ENCODE assay signal across 1 cellular context in the genomic region with DNA sequence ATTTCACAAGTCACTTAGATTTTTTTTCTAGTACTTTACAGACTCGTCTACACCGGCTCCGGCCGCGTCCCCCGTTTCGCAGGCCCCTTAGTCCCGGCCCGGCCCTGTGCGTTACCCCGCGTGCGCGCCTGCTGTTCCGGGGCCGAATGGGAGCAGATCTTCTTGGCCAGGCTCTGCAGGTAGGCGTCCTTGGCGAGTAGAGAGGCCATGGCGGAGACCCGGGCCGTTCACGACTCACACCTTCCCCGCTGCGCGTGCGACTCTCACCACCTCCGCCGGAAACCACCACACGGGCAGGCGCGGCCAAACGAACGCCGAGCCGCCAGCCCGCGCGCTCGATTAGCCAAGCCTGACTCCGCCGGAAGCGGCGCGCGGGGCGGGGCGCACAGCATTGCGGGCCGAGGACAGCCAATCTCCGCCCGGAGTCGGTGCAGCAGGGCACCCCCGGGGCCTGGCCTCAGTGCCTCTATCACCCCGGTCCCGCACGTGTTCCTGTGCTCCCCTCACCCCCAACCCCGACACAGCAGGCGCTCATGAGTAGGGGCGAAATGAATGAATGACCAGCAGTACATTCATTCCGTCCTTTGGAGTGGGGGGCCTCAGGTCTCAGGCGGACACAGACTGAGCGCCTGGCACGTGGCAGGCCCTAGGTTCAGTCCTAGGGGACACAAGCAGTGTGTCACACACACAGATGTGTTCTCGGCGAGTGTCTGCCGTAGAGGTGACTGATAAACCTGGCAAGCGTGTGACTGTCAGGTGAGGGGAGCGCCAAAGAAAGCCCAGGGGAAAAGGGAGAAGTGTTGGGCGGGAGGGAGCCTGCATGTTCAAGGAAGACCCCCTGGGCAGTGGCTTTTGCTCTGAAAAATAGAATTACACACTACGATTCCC.
TF ChIP-seq lines count a peak whose summit lies in the region.

A gene (minus strand): TSS at position 265 of the 888 bp plus-strand sequence. CDS start 56 bp downstream, at position 209.

TF ChIP-seq in HepG2, 621 proteins besides CTCF, POLR2A, EP300 and RAD21 (continued from another document and continues in another):
- TF ChIP-seq, protein P1, sequence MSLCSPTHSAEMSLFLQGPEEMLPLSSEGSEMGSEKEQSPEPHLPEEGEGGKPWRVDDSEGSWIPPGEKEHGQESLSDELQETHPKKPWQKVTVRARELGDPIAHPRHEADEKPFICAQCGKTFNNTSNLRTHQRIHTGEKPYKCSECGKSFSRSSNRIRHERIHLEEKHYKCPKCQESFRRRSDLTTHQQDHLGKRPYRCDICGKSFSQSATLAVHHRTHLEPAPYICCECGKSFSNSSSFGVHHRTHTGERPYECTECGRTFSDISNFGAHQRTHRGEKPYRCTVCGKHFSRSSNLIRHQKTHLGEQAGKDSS (CRISPR knock-in tag; IDR thresholded peaks at IDR 0.05; ENCODE audit: borderline replicate concordance, low read depth), result peak; percentile 85; the same call in 1 of the 2 replicates
- TF ChIP-seq ZFP82 (CRISPR knock-in tag; IDR thresholded peaks at IDR 0.05; ENCODE audit: borderline replicate concordance) (no peak; the same call in 1 of the 2 replicates), RBAK (CRISPR knock-in tag; IDR thresholded peaks at IDR 0.05) (no peak), ZNF251 (CRISPR knock-in tag; IDR thresholded peaks at IDR 0.05) (no peak), ZNF878 (CRISPR knock-in tag; IDR thresholded peaks at IDR 0.05) (peak; percentile 77), KLF13 (CRISPR knock-in tag; IDR thresholded peaks at IDR 0.05) (no peak), IRX3 (CRISPR knock-in tag; IDR thresholded peaks at IDR 0.05; ENCODE audit: borderline replicate concordance, low read depth) (peak; percentile 60; the same call in 1 of the 2 replicates), AKAP8 (CRISPR knock-in tag; IDR thresholded peaks at IDR 0.05) (peak; percentile 100), FOSL1 (CRISPR knock-in tag; IDR thresholded peaks at IDR 0.05; ENCODE audit: borderline replicate concordance) (no peak), JUN (CRISPR knock-in tag; IDR thresholded peaks at IDR 0.05) (no peak), ZEB1 (IDR thresholded peaks at IDR 0.05; ENCODE audit: insufficient replicate concordance, low read depth) (no peak), MED1 (CRISPR knock-in tag; IDR thresholded peaks at IDR 0.05) (peak; percentile 88), CCDC6 (CRISPR knock-in tag; IDR thresholded peaks at IDR 0.05) (peak; percentile 88; the same call in 1 of the 2 replicates), IKZF1 (IDR thresholded peaks at IDR 0.05) (no peak), FOXJ3 (CRISPR knock-in tag; IDR thresholded peaks at IDR 0.05; ENCODE audit: borderline replicate concordance) (peak; percentile 45; the same call in 1 of the 2 replicates), ZFX (CRISPR knock-in tag; IDR thresholded peaks at IDR 0.05; ENCODE audit: low read depth) (peak; percentile 95), GATAD2A (CRISPR knock-in tag; IDR thresholded peaks at IDR 0.05) (peak; percentile 45), ZNF264 (CRISPR knock-in tag; IDR thresholded peaks at IDR 0.05) (peak; percentile 79), ZNF552 (CRISPR knock-in tag; IDR thresholded peaks at IDR 0.05; ENCODE audit: borderline replicate concordance) (no peak; the same call in 1 of the 2 replicates), ARNT2 (CRISPR knock-in tag; IDR thresholded peaks at IDR 0.05; ENCODE audit: low read depth) (peak; percentile 96), ISL2 (CRISPR knock-in tag; IDR thresholded peaks at IDR 0.05) (peak; percentile 79), NR3C1 (CRISPR knock-in tag; IDR thresholded peaks at IDR 0.05) (no peak), ELF1 (CRISPR knock-in tag; IDR thresholded peaks at IDR 0.05) (peak; percentile 83), ZBTB3 (CRISPR knock-in tag; IDR thresholded peaks at IDR 0.05; ENCODE audit: borderline replicate concordance, low read depth) (no peak; the same call in 1 of the 2 replicates), ZFP36L2 (CRISPR knock-in tag; IDR thresholded peaks at IDR 0.05) (no peak; the same call in 1 of the 2 replicates), THAP11 (CRISPR knock-in tag; IDR thresholded peaks at IDR 0.05) (peak; percentile 95), ZNF816 (CRISPR knock-in tag; IDR thresholded peaks at IDR 0.05; ENCODE audit: borderline replicate concordance) (peak; percentile 78; the same call in 1 of the 2 replicates), KAT8 (CRISPR knock-in tag; IDR thresholded peaks at IDR 0.05) (peak; percentile 97), GTF2F1 (IDR thresholded peaks at IDR 0.05; ENCODE audit: low read length) (no peak), POLR2AphosphoS5 (IDR thresholded peaks at IDR 0.05; ENCODE audit: low read depth, low read length) (peak; percentile 83), ARHGAP35 (CRISPR knock-in tag; IDR thresholded peaks at IDR 0.05; ENCODE audit: borderline replicate concordance) (peak; percentile 89; the same call in 1 of the 2 replicates)
- TF ChIP-seq, protein P2, sequence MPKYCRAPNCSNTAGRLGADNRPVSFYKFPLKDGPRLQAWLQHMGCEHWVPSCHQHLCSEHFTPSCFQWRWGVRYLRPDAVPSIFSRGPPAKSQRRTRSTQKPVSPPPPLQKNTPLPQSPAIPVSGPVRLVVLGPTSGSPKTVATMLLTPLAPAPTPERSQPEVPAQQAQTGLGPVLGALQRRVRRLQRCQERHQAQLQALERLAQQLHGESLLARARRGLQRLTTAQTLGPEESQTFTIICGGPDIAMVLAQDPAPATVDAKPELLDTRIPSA (CRISPR knock-in tag; IDR thresholded peaks at IDR 0.05; ENCODE audit: borderline replicate concordance), result peak; percentile 47; the same call in 1 of the 2 replicates
- TF ChIP-seq, protein P3, sequence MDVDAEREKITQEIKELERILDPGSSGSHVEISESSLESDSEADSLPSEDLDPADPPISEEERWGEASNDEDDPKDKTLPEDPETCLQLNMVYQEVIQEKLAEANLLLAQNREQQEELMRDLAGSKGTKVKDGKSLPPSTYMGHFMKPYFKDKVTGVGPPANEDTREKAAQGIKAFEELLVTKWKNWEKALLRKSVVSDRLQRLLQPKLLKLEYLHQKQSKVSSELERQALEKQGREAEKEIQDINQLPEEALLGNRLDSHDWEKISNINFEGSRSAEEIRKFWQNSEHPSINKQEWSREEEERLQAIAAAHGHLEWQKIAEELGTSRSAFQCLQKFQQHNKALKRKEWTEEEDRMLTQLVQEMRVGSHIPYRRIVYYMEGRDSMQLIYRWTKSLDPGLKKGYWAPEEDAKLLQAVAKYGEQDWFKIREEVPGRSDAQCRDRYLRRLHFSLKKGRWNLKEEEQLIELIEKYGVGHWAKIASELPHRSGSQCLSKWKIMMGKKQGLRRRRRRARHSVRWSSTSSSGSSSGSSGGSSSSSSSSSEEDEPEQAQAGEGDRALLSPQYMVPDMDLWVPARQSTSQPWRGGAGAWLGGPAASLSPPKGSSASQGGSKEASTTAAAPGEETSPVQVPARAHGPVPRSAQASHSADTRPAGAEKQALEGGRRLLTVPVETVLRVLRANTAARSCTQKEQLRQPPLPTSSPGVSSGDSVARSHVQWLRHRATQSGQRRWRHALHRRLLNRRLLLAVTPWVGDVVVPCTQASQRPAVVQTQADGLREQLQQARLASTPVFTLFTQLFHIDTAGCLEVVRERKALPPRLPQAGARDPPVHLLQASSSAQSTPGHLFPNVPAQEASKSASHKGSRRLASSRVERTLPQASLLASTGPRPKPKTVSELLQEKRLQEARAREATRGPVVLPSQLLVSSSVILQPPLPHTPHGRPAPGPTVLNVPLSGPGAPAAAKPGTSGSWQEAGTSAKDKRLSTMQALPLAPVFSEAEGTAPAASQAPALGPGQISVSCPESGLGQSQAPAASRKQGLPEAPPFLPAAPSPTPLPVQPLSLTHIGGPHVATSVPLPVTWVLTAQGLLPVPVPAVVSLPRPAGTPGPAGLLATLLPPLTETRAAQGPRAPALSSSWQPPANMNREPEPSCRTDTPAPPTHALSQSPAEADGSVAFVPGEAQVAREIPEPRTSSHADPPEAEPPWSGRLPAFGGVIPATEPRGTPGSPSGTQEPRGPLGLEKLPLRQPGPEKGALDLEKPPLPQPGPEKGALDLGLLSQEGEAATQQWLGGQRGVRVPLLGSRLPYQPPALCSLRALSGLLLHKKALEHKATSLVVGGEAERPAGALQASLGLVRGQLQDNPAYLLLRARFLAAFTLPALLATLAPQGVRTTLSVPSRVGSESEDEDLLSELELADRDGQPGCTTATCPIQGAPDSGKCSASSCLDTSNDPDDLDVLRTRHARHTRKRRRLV (CRISPR knock-in tag; IDR thresholded peaks at IDR 0.05), result 0 out of 2 replicates have a peak, but pooled peaks have one; percentile 30
- TF ChIP-seq, protein P4, sequence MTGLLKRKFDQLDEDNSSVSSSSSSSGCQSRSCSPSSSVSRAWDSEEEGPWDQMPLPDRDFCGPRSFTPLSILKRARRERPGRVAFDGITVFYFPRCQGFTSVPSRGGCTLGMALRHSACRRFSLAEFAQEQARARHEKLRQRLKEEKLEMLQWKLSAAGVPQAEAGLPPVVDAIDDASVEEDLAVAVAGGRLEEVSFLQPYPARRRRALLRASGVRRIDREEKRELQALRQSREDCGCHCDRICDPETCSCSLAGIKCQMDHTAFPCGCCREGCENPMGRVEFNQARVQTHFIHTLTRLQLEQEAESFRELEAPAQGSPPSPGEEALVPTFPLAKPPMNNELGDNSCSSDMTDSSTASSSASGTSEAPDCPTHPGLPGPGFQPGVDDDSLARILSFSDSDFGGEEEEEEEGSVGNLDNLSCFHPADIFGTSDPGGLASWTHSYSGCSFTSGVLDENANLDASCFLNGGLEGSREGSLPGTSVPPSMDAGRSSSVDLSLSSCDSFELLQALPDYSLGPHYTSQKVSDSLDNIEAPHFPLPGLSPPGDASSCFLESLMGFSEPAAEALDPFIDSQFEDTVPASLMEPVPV (CRISPR knock-in tag; IDR thresholded peaks at IDR 0.05), result peak; percentile 93
- TF ChIP-seq, protein P5, sequence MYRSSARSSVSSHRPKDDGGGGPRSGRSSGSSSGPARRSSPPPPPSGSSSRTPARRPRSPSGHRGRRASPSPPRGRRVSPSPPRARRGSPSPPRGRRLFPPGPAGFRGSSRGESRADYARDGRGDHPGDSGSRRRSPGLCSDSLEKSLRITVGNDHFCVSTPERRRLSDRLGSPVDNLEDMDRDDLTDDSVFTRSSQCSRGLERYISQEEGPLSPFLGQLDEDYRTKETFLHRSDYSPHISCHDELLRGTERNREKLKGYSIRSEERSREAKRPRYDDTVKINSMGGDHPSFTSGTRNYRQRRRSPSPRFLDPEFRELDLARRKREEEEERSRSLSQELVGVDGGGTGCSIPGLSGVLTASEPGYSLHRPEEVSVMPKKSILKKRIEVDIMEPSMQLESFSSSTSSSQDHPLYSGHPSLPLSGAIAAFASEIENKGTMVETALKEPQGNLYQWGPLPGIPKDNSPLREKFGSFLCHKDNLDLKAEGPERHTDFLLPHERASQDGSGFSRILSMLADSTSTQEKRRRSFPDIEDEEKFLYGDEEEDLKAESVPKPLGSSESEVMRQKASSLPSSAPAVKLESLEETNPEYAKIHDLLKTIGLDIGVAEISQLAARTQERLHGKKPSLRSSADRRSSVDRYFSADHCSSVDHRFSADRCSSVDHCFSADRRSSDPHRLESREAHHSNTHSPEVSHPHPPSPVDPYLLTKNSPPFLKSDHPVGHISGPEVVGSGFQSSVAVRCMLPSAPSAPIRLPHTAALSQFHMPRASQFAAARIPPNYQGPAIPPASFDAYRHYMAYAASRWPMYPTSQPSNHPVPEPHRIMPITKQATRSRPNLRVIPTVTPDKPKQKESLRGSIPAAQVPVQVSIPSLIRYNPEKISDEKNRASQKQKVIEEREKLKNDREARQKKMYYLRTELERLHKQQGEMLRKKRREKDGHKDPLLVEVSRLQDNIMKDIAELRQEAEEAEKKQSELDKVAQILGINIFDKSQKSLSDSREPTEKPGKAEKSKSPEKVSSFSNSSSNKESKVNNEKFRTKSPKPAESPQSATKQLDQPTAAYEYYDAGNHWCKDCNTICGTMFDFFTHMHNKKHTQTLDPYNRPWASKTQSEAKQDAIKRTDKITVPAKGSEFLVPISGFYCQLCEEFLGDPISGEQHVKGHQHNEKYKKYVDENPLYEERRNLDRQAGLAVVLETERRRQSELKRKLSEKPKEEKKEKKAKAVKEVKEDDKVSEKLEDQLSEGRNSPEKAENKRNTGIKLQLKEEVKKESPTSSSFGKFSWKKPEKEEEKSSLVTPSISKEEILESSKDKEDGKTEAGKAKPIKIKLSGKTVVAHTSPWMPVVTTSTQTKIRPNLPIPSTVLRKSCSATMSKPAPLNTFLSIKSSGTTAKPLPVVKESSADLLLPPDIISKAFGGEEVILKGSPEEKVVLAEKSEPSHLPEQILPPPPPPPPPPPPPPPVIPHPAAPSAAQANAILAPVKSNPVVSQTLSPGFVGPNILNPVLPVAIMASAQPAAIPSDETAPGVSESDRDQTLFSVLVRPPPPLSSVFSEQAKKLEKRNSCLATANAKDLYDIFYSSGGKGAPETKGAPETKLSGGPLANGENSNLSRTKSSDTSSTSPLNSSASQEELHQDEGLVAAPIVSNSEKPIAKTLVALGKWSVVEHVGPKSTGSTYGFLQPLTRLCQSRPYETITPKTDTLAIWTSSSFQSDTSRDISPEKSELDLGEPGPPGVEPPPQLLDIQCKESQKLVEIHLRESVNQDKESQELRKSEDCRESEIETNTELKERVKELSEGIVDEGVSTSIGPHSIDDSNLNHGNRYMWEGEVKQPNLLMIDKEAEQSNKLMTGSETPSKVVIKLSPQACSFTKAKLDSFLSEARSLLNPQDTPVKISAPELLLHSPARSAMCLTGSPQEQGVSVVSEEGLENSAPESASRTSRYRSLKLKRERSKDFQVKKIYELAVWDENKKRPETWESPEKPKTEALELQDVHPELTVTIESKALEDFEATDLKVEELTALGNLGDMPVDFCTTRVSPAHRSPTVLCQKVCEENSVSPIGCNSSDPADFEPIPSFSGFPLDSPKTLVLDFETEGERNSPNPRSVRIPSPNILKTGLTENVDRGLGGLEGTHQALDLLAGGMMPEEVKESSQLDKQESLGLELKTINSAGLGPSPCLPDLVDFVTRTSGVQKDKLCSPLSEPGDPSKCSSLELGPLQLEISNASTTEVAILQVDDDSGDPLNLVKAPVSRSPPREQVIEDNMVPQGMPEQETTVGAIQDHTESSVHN (CRISPR knock-in tag; IDR thresholded peaks at IDR 0.05), result peak; percentile 10; the same call in 1 of the 2 replicates
- TF ChIP-seq, protein P6, sequence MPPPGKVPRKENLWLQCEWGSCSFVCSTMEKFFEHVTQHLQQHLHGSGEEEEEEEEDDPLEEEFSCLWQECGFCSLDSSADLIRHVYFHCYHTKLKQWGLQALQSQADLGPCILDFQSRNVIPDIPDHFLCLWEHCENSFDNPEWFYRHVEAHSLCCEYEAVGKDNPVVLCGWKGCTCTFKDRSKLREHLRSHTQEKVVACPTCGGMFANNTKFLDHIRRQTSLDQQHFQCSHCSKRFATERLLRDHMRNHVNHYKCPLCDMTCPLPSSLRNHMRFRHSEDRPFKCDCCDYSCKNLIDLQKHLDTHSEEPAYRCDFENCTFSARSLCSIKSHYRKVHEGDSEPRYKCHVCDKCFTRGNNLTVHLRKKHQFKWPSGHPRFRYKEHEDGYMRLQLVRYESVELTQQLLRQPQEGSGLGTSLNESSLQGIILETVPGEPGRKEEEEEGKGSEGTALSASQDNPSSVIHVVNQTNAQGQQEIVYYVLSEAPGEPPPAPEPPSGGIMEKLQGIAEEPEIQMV (CRISPR knock-in tag; IDR thresholded peaks at IDR 0.05; ENCODE audit: low read depth), result no peak; the same call in 1 of the 2 replicates
- TF ChIP-seq, protein P7, sequence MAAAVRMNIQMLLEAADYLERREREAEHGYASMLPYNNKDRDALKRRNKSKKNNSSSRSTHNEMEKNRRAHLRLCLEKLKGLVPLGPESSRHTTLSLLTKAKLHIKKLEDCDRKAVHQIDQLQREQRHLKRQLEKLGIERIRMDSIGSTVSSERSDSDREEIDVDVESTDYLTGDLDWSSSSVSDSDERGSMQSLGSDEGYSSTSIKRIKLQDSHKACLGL (CRISPR knock-in tag; IDR thresholded peaks at IDR 0.05), result peak; percentile 98
